ENCODE assay signal across 8 cellular contexts in genomic region chr12:70367268-70368141, GRCh38. TPM values are rescaled to one million over a fixed set of nuclear protein-coding genes. Genes with fewer than 3 reads are reported as not detected.
A peak's percentile ranks its signal among the peaks of the same experiment; 100 is the strongest.
DNase-seq lines count a peak whose midpoint lies in the region; ATAC-seq and FAIRE-seq lines count a peak whose summit lies in the region.

No MANE protein-coding gene starts in this region.

- peak overlapping the region in 1 of 2 donors; percentile 32 for H3K27ac ChIP-seq in small intestine (ENCODE audit: low read depth in 1 of 2, low read length in 1 of 2)

- no peaks in the 10 kb centered on the region for H3K36me3 Mint-ChIP-seq in activated CD4-positive, alpha-beta T cell treated with anti-CD3 and anti-CD28 coated beads, Interleukin-2, amount 10 ng/mL, durations not matched to agents 7 days and 5 days (ENCODE audit: low read depth)
- H3K36me3 Mint-ChIP-seq in activated naive CD8-positive, alpha-beta T cell = peaks cover 5% of the 10 kb centered on the region

- H3K27me3 ChIP-seq in small intestine (ENCODE audit: control insufficient read depth in 2 of 2, insufficient read depth in 2 of 2, low read length in 2 of 2) = peaks cover 3 to 5% of the 10 kb centered on the region in 2 donors

- H3K4me3 Mint-ChIP-seq in activated CD4-positive, alpha-beta T cell treated with anti-CD3 and anti-CD28 coated beads, Interleukin-2, amount 10 ng/mL, durations not matched to agents 7 days and 5 days = peak overlapping the region; percentile 89
- peak overlapping the region; percentile 93 for H3K4me3 Mint-ChIP-seq in activated naive CD8-positive, alpha-beta T cell

- H3K4me1 ChIP-seq in small intestine (ENCODE audit: control insufficient read depth in 2 of 2, insufficient read depth in 1 of 2, low read depth in 1 of 2, low read length in 1 of 2) = peaks cover 0 to 3% of the 10 kb centered on the region in 2 donors

- no peaks in the 10 kb centered on the region for H3K9me3 ChIP-seq in iPS-18c (ENCODE audit: control insufficient read depth, insufficient read depth, low read length)
- H3K9me3 ChIP-seq in small intestine (ENCODE audit: control insufficient read depth, low read depth) = no peaks in the 10 kb centered on the region

- no peak for ATAC-seq in HG03097 (IDR thresholded peaks at IDR 0.05; ENCODE audit: low FRiP score, unreplicated experiment)

- POLR2A ChIA-PET in activated CD4-positive, alpha-beta T cell treated with anti-CD3 and anti-CD28 coated beads, Interleukin-2, amount 10 ng/mL, durations not matched to agents 7 days and 5 days (lab: Charles Lee) = no interaction called here

- H3K4me3 ChIP-seq in iPS-18c (ENCODE audit: insufficient read depth, low read depth, low read length) (peak overlapping the region; percentile 87), small intestine (ENCODE audit: low read depth in 1 of 2, low read length in 2 of 2) (peak overlapping the region; percentile 37 to 79)

- no peaks in the 10 kb centered on the region for H3K9me3 Mint-ChIP-seq in activated CD4-positive, alpha-beta T cell treated with anti-CD3 and anti-CD28 coated beads, Interleukin-2, amount 10 ng/mL, durations not matched to agents 7 days and 5 days
- H3K9me3 Mint-ChIP-seq in activated naive CD8-positive, alpha-beta T cell (ENCODE audit: low read depth) = no peaks in the 10 kb centered on the region

- H3K4me1 Mint-ChIP-seq in activated CD4-positive, alpha-beta T cell treated with anti-CD3 and anti-CD28 coated beads, Interleukin-2, amount 10 ng/mL, durations not matched to agents 7 days and 5 days = peaks cover 22% of the 10 kb centered on the region
- H3K4me1 Mint-ChIP-seq in activated naive CD8-positive, alpha-beta T cell (ENCODE audit: low read depth) = peaks cover 30% of the 10 kb centered on the region

- no peaks in the 10 kb centered on the region for H3K36me3 ChIP-seq in small intestine (ENCODE audit: control insufficient read depth in 2 of 2, insufficient read depth in 2 of 2, low read length in 2 of 2)

- no peak for DNase-seq in activated CD4-positive, alpha-beta T cell treated with anti-CD3 and anti-CD28 coated beads, Interleukin-2, amount 10 ng/mL, durations not matched to agents 7 days and 5 days
- no peak for DNase-seq in activated CD4-positive, alpha-beta T cell treated with anti-CD3 and anti-CD28 coated beads for 4 hours
- DNase-seq in small intestine = peak; percentile 25
- DNase-seq in T1000 (lab: John Stamatoyannopoulos, UW) = no peak
- no peak for DNase-seq in NCI-H82 treated with DMSO at 0.1 percent for 48 hours (lab: John Stamatoyannopoulos, UW; ENCODE audit: unreplicated experiment)

- WGBS in small intestine, 3 donors = 10 to 13% (median 11%) methylated on average over 19 of the region's 19 CpGs

- H3K27ac Mint-ChIP-seq in activated CD4-positive, alpha-beta T cell treated with anti-CD3 and anti-CD28 coated beads, Interleukin-2, amount 10 ng/mL, durations not matched to agents 7 days and 5 days = peak overlapping the region; percentile 71
- H3K27ac Mint-ChIP-seq in activated naive CD8-positive, alpha-beta T cell = peak overlapping the region; percentile 58

- CTCF ChIA-PET in activated CD4-positive, alpha-beta T cell treated with anti-CD3 and anti-CD28 coated beads, Interleukin-2, amount 10 ng/mL, durations not matched to agents 7 days and 5 days (lab: Charles Lee) = interaction anchor here (1.4 kb wide), 1 partner anchor 11 kb away, joined by 3 read pairs; no protein-coding TSS in a partner anchor

- FAIRE-seq in small intestine (lab: Jason Lieb, UNC) = no peak

- H3K27me3 Mint-ChIP-seq in activated CD4-positive, alpha-beta T cell treated with anti-CD3 and anti-CD28 coated beads, Interleukin-2, amount 10 ng/mL, durations not matched to agents 7 days and 5 days = peaks cover 25% of the 10 kb centered on the region
- H3K27me3 Mint-ChIP-seq in activated naive CD8-positive, alpha-beta T cell = no peaks in the 10 kb centered on the region

RNA-seq across cellular contexts. Expression of gene KCNMB4, which starts 1.4 kb away (rescaled TPM):
- under 1 TPM; 0.50 to 0.79 TPM for total RNA-seq in activated CD4-positive, alpha-beta T cell treated with anti-CD3 and anti-CD28 coated beads, Interleukin-2, amount 10 ng/mL, durations not matched to agents 7 days and 5 days
- 1 to 10 TPM in 1 of 3 donors, under 1 TPM in 2; 0.22 to 2.8 (median 0.81) TPM for polyA plus RNA-seq in small intestine
